Comparison of ENCODE assay signal across 11 cellular contexts in genomic region chrX:56803849-56804681, GRCh38.
A peak's percentile ranks its signal among the peaks of the same experiment; 100 is the strongest.
DNase-seq lines count a peak whose midpoint lies in the region; ATAC-seq and TF ChIP-seq lines count a peak whose summit lies in the region.
"Had no signal": no experiment of that assay in that cellular context is flagged by ENCODE, and none has a peak within 500 bp of the region (broad histone marks: within the 10 kb centered on the region; RNA-seq: fewer than 3 reads in every experiment).

No MANE protein-coding gene starts in this region.

- H3K4me3 Mint-ChIP-seq in nephron = peak overlapping the region in 2 of 3 experiments; percentile 87

- H3K36me3 Mint-ChIP-seq in nephron (ENCODE audit: low read depth) = peaks cover 50% of the 10 kb centered on the region

- H3K27me3 Mint-ChIP-seq in nephron (ENCODE audit: low read depth) = no peaks in the 10 kb centered on the region

- H3K4me1 Mint-ChIP-seq in nephron = peaks cover 18% of the 10 kb centered on the region

- TF ChIP-seq CTCF in nephron (IDR thresholded peaks at IDR 0.05; ENCODE audit: unreplicated experiment in 3 of 3) = no peak

- peak overlapping the region; percentile 99 to 100 (median 100) for H3K27ac Mint-ChIP-seq in nephron

- ATAC-seq in GM21717 (IDR thresholded peaks at IDR 0.05; ENCODE audit: unreplicated experiment) = peak; percentile 3
- ATAC-seq in HG02759 (IDR thresholded peaks at IDR 0.05; ENCODE audit: unreplicated experiment) = no peak
- no peak for ATAC-seq in GM18858 (IDR thresholded peaks at IDR 0.05; ENCODE audit: unreplicated experiment)
- no peak for ATAC-seq in HG02870 (IDR thresholded peaks at IDR 0.05; ENCODE audit: unreplicated experiment)

- peaks cover 23% of the 10 kb centered on the region for H3K9me3 Mint-ChIP-seq in nephron

- DNase-seq in AG20443 (ENCODE audit: low spot score) (peak; percentile 18), cerebellar nuclear complex (lab: John Stamatoyannopoulos, UW) (peak; percentile 46 to 78), SKM-1 (lab: John Stamatoyannopoulos, UW; ENCODE audit: unreplicated experiment) (no peak)
- DNase-seq: DMS153, HCEC 1CT, NCI-H1694 treated with DMSO at 0.1 percent for 48 hours had no signal
